12 cellular contexts compared by ENCODE assay signal in the genomic region with DNA sequence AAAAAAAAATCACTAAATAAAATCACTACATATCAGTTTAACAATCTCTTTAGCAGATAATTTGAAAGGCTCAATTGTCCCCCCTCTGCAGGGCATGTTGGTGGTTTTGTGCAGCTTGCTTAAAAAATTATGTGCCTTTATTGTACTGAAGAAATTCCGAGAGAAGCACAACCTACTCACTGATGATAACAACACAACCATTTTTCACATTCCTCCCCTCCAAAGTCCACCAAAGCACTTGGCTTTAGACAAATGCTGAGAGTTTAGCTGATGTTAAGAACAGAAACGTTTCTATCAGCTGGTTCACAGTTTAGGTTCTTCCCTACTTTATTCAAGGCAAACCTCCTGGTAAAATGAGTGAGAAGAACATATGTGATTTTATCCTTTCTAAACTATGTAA. TPM values are rescaled to one million over a fixed set of nuclear protein-coding genes. Genes with fewer than 3 reads are reported as not detected.
DNase-seq lines count a peak whose midpoint lies in the region; ATAC-seq and TF ChIP-seq lines count a peak whose summit lies in the region.
"Had no signal": no experiment of that assay in that cellular context is flagged by ENCODE, and none has a peak within 500 bp of the region (broad histone marks: within the 10 kb centered on the region; RNA-seq: fewer than 3 reads in every experiment).

No MANE protein-coding gene starts in this region.

- ATAC-seq in HG03045 (IDR thresholded peaks at IDR 0.05; ENCODE audit: unreplicated experiment) = no peak
- ATAC-seq: stimulated activated naive CD8-positive, alpha-beta T cell treated with anti-CD3 and anti-CD28 coated beads, Interleukin-15, Interleukin-2, amounts not matched to agents 100 U/mL and 50 U/mL, for 24 hours had no signal

- no peak for TF ChIP-seq POLR2A in sigmoid colon (IDR thresholded peaks at IDR 0.05)

- H3K9me3 ChIP-seq in iPS-20b (ENCODE audit: insufficient read depth, low read depth, low read length) = no peaks in the 10 kb centered on the region
- no peaks in the 10 kb centered on the region for H3K9me3 ChIP-seq in sigmoid colon

- no peak overlapping the region for H3K27ac ChIP-seq in iPS-20b (ENCODE audit: low read length)
- H3K27ac ChIP-seq in sigmoid colon = peak overlapping the region; percentile 55 to 71 (median 63)

- peak; percentile 45 for DNase-seq in EH (ENCODE audit: low read depth)
- DNase-seq in astrocyte of the cerebellum (ENCODE audit: low read depth) = no peak
- DNase-seq in sigmoid colon = no peak
- no peak for DNase-seq in activated T-cell treated with anti-CD3 and anti-CD28 coated beads, Interleukin-2, amount 50 U/mL, for 48 hours
- DNase-seq in NCI-H1092 (lab: John Stamatoyannopoulos, UW) = no peak
- no peak for DNase-seq in stimulated activated CD4-positive, alpha-beta T cell treated with anti-CD3 and anti-CD28 coated beads, Interleukin-4, amount 100 ng/mL, for 24 hours
- DNase-seq: activated CD4-positive, alpha-beta T cell treated with anti-CD3 and anti-CD28 coated beads for 48 hours; NCI-H1417 treated with DMSO at 0.1 percent for 48 hours; RPMI8226; stimulated activated naive CD8-positive, alpha-beta T cell treated with anti-CD3 and anti-CD28 coated beads, Interleukin-15, Interleukin-2, amounts not matched to agents 100 U/mL and 50 U/mL, for 24 hours had no signal

- intact Hi-C loops in sigmoid colon (cut with DNase I) = loop anchor here (5.0 kb wide), 2 partner anchors 55 to 110 kb away; no protein-coding TSS in a partner anchor

- H3K36me3 ChIP-seq in iPS-20b (ENCODE audit: insufficient read depth, low read depth, low read length) = no peaks in the 10 kb centered on the region
- H3K36me3 ChIP-seq in sigmoid colon = no peaks in the 10 kb centered on the region

- WGBS in sigmoid colon, 2 donors = 32 to 56% methylated on average over 2 of the region's 2 CpGs

- in situ Hi-C loops in astrocyte of the cerebellum (cut with HindIII; ENCODE audit: low sequenced_read_pairs) = no loop called here

- H3K4me1 ChIP-seq in iPS-20b (ENCODE audit: insufficient read depth, low read length) (peaks cover 39% of the 10 kb centered on the region), sigmoid colon (peaks cover under 1 to 61% (median 51%) of the 10 kb centered on the region in 4 donors)

- TF ChIP-seq EP300 in sigmoid colon (IDR thresholded peaks at IDR 0.05) = no peak

- no peaks in the 10 kb centered on the region for H3K27me3 ChIP-seq in iPS-20b (ENCODE audit: insufficient read depth, low read length)
- H3K27me3 ChIP-seq in sigmoid colon = no peaks in the 10 kb centered on the region

- H3K9ac ChIP-seq in iPS-20b (ENCODE audit: low read depth, low read length) = peak overlapping the region; percentile 35; the same call in 1 of the 2 replicates

- TF ChIP-seq CTCF in astrocyte of the cerebellum (IDR thresholded peaks at IDR 0.05; ENCODE audit: low read depth, low read length, missing control alignments) = no peak
- no peak for TF ChIP-seq CTCF in sigmoid colon (IDR thresholded peaks at IDR 0.05)

- H3K4me3 ChIP-seq in astrocyte of the cerebellum (ENCODE audit: low read depth, low read length) (peak overlapping the region; percentile 48), iPS-20b (ENCODE audit: low read length) (peak overlapping the region; percentile 31), sigmoid colon (peak overlapping the region in 3 of 4 donors; percentile 39 to 43 (median 41))

RNA-seq across cellular contexts. Expression of a gene that starts 0.9 kb away (rescaled TPM):
- total RNA-seq in sigmoid colon = 100 to 1,000 TPM in 1 of 4 donors, 10 to 100 TPM in 3; 60.4 to 126 (median 83.6) TPM
- 10 to 100 TPM; 10.8 to 34.1 (median 19.4) TPM for polyA plus RNA-seq in sigmoid colon
